ENCODE assay signal across 22 cellular contexts in genomic region chr11:28337701-28338100, GRCh38.
"Had no signal": no experiment of that assay in that cellular context is flagged by ENCODE, and none has a peak within 500 bp of the region (broad histone marks: within the 10 kb centered on the region; RNA-seq: fewer than 3 reads in every experiment).

No MANE protein-coding gene starts in this region.

- DNase-seq: hypothalamus; immature natural killer cell; islet precursor cell; left ventricle myocardium inferior; midbrain; mucosa of descending colon; naive thymus-derived CD4-positive, alpha-beta T cell; ovary; right lobe of liver; stimulated activated CD4-positive, alpha-beta T cell treated with anti-CD3 and anti-CD28 coated beads, Interleukin-1b, Interleukin-23, amount 100 ng/mL, for 48 hours; stimulated activated CD4-positive, alpha-beta T cell treated with anti-CD3 and anti-CD28 coated beads, Interleukin-2, amount 100 ng/mL, for 48 hours; stimulated activated CD4-positive, alpha-beta T cell treated with anti-CD3 and anti-CD28 coated beads, Interleukin-4, amount 100 ng/mL, for 4 hours; stimulated activated CD8-positive, alpha-beta memory T cell treated with anti-CD3 and anti-CD28 coated beads, Interleukin-4, amount 100 ng/mL, for 48 hours; stimulated activated naive CD4-positive, alpha-beta T cell treated with Interleukin-2 at 50 U/mL for 16 hours; stimulated activated naive CD8-positive, alpha-beta T cell treated with anti-CD3 and anti-CD28 coated beads, Interleukin-15, amount 100 ng/mL, for 72 hours; tibial artery; upper lobe of right lung had no signal

- H3K4me3 ChIP-seq: left ventricle myocardium inferior, lung, mucosa of descending colon, ovary, right atrium auricular region, right lobe of liver, smooth muscle cell, suprapubic skin, thoracic aorta, tibial artery, upper lobe of right lung had no signal
